Comparison of ENCODE assay signal across 15 cellular contexts in the genomic region with DNA sequence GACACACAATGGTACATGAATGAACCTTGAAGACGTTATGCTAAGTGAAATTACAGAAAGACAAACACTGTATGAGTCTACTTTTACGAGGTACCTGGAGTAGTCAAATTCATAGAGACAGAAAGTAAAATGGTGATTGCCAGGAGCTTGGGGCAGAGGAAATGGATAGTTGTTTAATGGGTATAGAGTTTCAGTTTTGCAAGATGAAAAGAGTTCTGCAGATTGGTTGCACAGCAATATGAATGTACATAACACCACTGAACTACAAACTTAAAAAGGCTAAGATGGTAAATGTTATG. TPM values are rescaled to one million over a fixed set of nuclear protein-coding genes. Genes with fewer than 3 reads are reported as not detected.
A peak's percentile ranks its signal among the peaks of the same experiment; 100 is the strongest.
DNase-seq lines count a peak whose midpoint lies in the region; ATAC-seq and TF ChIP-seq lines count a peak whose summit lies in the region.
"Had no signal": no experiment of that assay in that cellular context is flagged by ENCODE, and none has a peak within 500 bp of the region (broad histone marks: within the 10 kb centered on the region; RNA-seq: fewer than 3 reads in every experiment).

No MANE protein-coding gene starts in this region.

- H3K36me3 ChIP-seq in GM23338 (ENCODE audit: insufficient read depth): no peaks in the 10 kb centered on the region
- H3K36me3 ChIP-seq: adrenal gland had no signal

- 0 out of 2 replicates have a peak, but pooled peaks cover 4% of the 10 kb centered on the region for H3K9me2 ChIP-seq in GM23338 (ENCODE audit: insufficient read depth)

- peak overlapping the region; percentile 22 for H3K4me3 Mint-ChIP-seq in activated naive CD4-positive, alpha-beta T cell treated with anti-CD3 and anti-CD28 coated beads, Interleukin-2, amount 10 ng/mL, durations not matched to agents 7 days and 5 days
- H3K4me3 Mint-ChIP-seq in activated T-helper 17 cell treated with anti-CD3 and anti-CD28 coated beads, Interleukin-2, amount 50 U/mL, for 72 hours: peak overlapping the region; percentile 67
- peak overlapping the region; percentile 21 for H3K4me3 Mint-ChIP-seq in stimulated activated naive CD8-positive, alpha-beta T cell treated with anti-CD3 and anti-CD28 coated beads, Interleukin-15, Interleukin-2, amounts not matched to agents 100 ng/mL and 50 ng/mL, for 24 hours
- H3K4me3 Mint-ChIP-seq in GM23338: no peak overlapping the region
- H3K4me3 Mint-ChIP-seq: WTC11 had no signal

- H3K27me3 Mint-ChIP-seq in activated naive CD4-positive, alpha-beta T cell treated with anti-CD3 and anti-CD28 coated beads, Interleukin-2, amount 10 ng/mL, durations not matched to agents 7 days and 5 days: peaks cover 7% of the 10 kb centered on the region
- H3K27me3 Mint-ChIP-seq in activated T-helper 17 cell treated with anti-CD3 and anti-CD28 coated beads, Interleukin-2, amount 50 U/mL, for 72 hours: no peaks in the 10 kb centered on the region
- H3K27me3 Mint-ChIP-seq in stimulated activated naive CD8-positive, alpha-beta T cell treated with anti-CD3 and anti-CD28 coated beads, Interleukin-15, Interleukin-2, amounts not matched to agents 100 ng/mL and 50 ng/mL, for 24 hours: no peaks in the 10 kb centered on the region
- peaks cover 4% of the 10 kb centered on the region for H3K27me3 Mint-ChIP-seq in GM23338 (ENCODE audit: insufficient read depth, low read depth, poor library complexity)

- H3K9me3 Mint-ChIP-seq in activated naive CD4-positive, alpha-beta T cell treated with anti-CD3 and anti-CD28 coated beads, Interleukin-2, amount 10 ng/mL, durations not matched to agents 7 days and 5 days: peaks cover 21% of the 10 kb centered on the region
- H3K9me3 Mint-ChIP-seq in activated T-helper 17 cell treated with anti-CD3 and anti-CD28 coated beads, Interleukin-2, amount 50 U/mL, for 72 hours: no peaks in the 10 kb centered on the region
- H3K9me3 Mint-ChIP-seq in stimulated activated naive CD8-positive, alpha-beta T cell treated with anti-CD3 and anti-CD28 coated beads, Interleukin-15, Interleukin-2, amounts not matched to agents 100 ng/mL and 50 ng/mL, for 24 hours: peaks cover 14% of the 10 kb centered on the region
- peaks cover 19% of the 10 kb centered on the region; the same call in 2 of the 3 replicates for H3K9me3 Mint-ChIP-seq in GM23338

- no peak overlapping the region for H2AFZ ChIP-seq in GM23338

- no peaks in the 10 kb centered on the region for H3K27me3 ChIP-seq in GM23338 (ENCODE audit: insufficient read depth)
- H3K27me3 ChIP-seq: adrenal gland had no signal

- H3K4me1 Mint-ChIP-seq in activated naive CD4-positive, alpha-beta T cell treated with anti-CD3 and anti-CD28 coated beads, Interleukin-2, amount 10 ng/mL, durations not matched to agents 7 days and 5 days: peaks cover 54% of the 10 kb centered on the region
- peaks cover 24% of the 10 kb centered on the region for H3K4me1 Mint-ChIP-seq in activated T-helper 17 cell treated with anti-CD3 and anti-CD28 coated beads, Interleukin-2, amount 50 U/mL, for 72 hours
- H3K4me1 Mint-ChIP-seq in stimulated activated naive CD8-positive, alpha-beta T cell treated with anti-CD3 and anti-CD28 coated beads, Interleukin-15, Interleukin-2, amounts not matched to agents 100 ng/mL and 50 ng/mL, for 24 hours (ENCODE audit: low read depth): peaks cover 24% of the 10 kb centered on the region
- H3K4me1 Mint-ChIP-seq in GM23338: no peaks in the 10 kb centered on the region
- H3K4me1 Mint-ChIP-seq: WTC11 had no signal

- no peaks in the 10 kb centered on the region for H3K4me1 ChIP-seq in GM23338 (ENCODE audit: insufficient read depth)
- H3K4me1 ChIP-seq: adrenal gland had no signal

- no peaks in the 10 kb centered on the region for H4K20me1 ChIP-seq in GM23338 (replicated peaks; ENCODE audit: insufficient read depth)

- peak overlapping the region; percentile 86 for H3K27ac Mint-ChIP-seq in activated naive CD4-positive, alpha-beta T cell treated with anti-CD3 and anti-CD28 coated beads, Interleukin-2, amount 10 ng/mL, durations not matched to agents 7 days and 5 days
- peak overlapping the region; percentile 75 for H3K27ac Mint-ChIP-seq in activated T-helper 17 cell treated with anti-CD3 and anti-CD28 coated beads, Interleukin-2, amount 50 U/mL, for 72 hours
- peak overlapping the region; percentile 95 for H3K27ac Mint-ChIP-seq in stimulated activated naive CD8-positive, alpha-beta T cell treated with anti-CD3 and anti-CD28 coated beads, Interleukin-15, Interleukin-2, amounts not matched to agents 100 ng/mL and 50 ng/mL, for 24 hours
- H3K27ac Mint-ChIP-seq in GM23338: no peak overlapping the region
- H3K27ac Mint-ChIP-seq: WTC11 had no signal

- no peaks in the 10 kb centered on the region for H3K79me2 ChIP-seq in GM23338 (replicated peaks; ENCODE audit: insufficient read depth)

- peak; percentile 42 for ATAC-seq in HG03175 (IDR thresholded peaks at IDR 0.05; ENCODE audit: unreplicated experiment)
- peak; percentile 96 for ATAC-seq in activated T-helper 17 cell treated with anti-CD3 and anti-CD28 coated beads, Interleukin-2, amount 50 U/mL, for 72 hours (replicated peaks)
- no peak for ATAC-seq in GM23338
- ATAC-seq: SK-N-SH treated with all-trans-retinoic acid at 6 μM for 48 hours, WTC11 had no signal

- no peak overlapping the region for H3K4me3 ChIP-seq in GM23338
- H3K4me3 ChIP-seq: adrenal gland had no signal

- no peak for TF ChIP-seq CTCF in GM23338 (conservative IDR thresholded peaks at IDR 0.05; ENCODE audit: low read depth in 2 of 2)

- H3K36me3 Mint-ChIP-seq in activated naive CD4-positive, alpha-beta T cell treated with anti-CD3 and anti-CD28 coated beads, Interleukin-2, amount 10 ng/mL, durations not matched to agents 7 days and 5 days: peaks cover 15% of the 10 kb centered on the region
- H3K36me3 Mint-ChIP-seq in activated T-helper 17 cell treated with anti-CD3 and anti-CD28 coated beads, Interleukin-2, amount 50 U/mL, for 72 hours (ENCODE audit: low read depth): no peaks in the 10 kb centered on the region
- H3K36me3 Mint-ChIP-seq in stimulated activated naive CD8-positive, alpha-beta T cell treated with anti-CD3 and anti-CD28 coated beads, Interleukin-15, Interleukin-2, amounts not matched to agents 100 ng/mL and 50 ng/mL, for 24 hours (ENCODE audit: low read depth): peaks cover 4% of the 10 kb centered on the region
- no peaks in the 10 kb centered on the region for H3K36me3 Mint-ChIP-seq in GM23338 (ENCODE audit: low read depth)

- H3F3A ChIP-seq in GM23338 (replicated peaks; ENCODE audit: low read depth): no peaks in the 10 kb centered on the region

- CTCF ChIA-PET in activated naive CD4-positive, alpha-beta T cell treated with anti-CD3 and anti-CD28 coated beads, Interleukin-2, amount 10 ng/mL, durations not matched to agents 7 days and 5 days (lab: Charles Lee): interaction anchor here (0.5 to 4.9 kb wide), 7 partner anchors 10 to 183 kb away, joined by 3 to 20 read pairs (median 5); no protein-coding TSS in a partner anchor

- no peak overlapping the region for H3K4me2 ChIP-seq in GM23338

- DNase-seq in activated naive CD4-positive, alpha-beta T cell treated with anti-CD3 and anti-CD28 coated beads, Interleukin-2, amount 10 ng/mL, durations not matched to agents 7 days and 5 days: no peak
- no peak for DNase-seq in activated naive CD4-positive, alpha-beta T cell (lab: John Stamatoyannopoulos, UW)
- DNase-seq in GM23338 (ENCODE audit: low spot score) (no peak), NCI-H524 (lab: John Stamatoyannopoulos, UW) (no peak), substantia nigra (lab: John Stamatoyannopoulos, UW) (no peak)
- DNase-seq: NCI-H1436 had no signal

- H3K27ac ChIP-seq in GM23338 (ENCODE audit: low read depth): no peak overlapping the region
- no peak overlapping the region for H3K27ac ChIP-seq in substantia nigra (ENCODE audit: low read depth, low read length, poor library complexity, severe bottlenecking)
- H3K27ac ChIP-seq: adrenal gland had no signal

TF ChIP-seq in GM23338, 12 proteins besides CTCF, POLR2A, EP300 and RAD21 (continues in another document):
- TF ChIP-seq, protein P1, sequence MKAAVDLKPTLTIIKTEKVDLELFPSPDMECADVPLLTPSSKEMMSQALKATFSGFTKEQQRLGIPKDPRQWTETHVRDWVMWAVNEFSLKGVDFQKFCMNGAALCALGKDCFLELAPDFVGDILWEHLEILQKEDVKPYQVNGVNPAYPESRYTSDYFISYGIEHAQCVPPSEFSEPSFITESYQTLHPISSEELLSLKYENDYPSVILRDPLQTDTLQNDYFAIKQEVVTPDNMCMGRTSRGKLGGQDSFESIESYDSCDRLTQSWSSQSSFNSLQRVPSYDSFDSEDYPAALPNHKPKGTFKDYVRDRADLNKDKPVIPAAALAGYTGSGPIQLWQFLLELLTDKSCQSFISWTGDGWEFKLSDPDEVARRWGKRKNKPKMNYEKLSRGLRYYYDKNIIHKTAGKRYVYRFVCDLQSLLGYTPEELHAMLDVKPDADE (IDR thresholded peaks at IDR 0.05): no peak
- TF ChIP-seq ZNF331 (CRISPR knock-in tag; IDR thresholded peaks at IDR 0.05; ENCODE audit: low read depth) (no peak), STAT1 (IDR thresholded peaks at IDR 0.05; ENCODE audit: unreplicated experiment) (no peak), CREB1 (CRISPR knock-in tag; IDR thresholded peaks at IDR 0.05; ENCODE audit: low read depth) (no peak), EZH2 (IDR thresholded peaks at IDR 0.05; ENCODE audit: low read depth, unreplicated experiment) (no peak), NANOG (IDR thresholded peaks at IDR 0.05; ENCODE audit: borderline replicate concordance) (no peak), POLR2AphosphoS5 (IDR thresholded peaks at IDR 0.05; ENCODE audit: low read depth) (no peak), JUNB (IDR thresholded peaks at IDR 0.05; ENCODE audit: unreplicated experiment) (no peak), ZNF114 (CRISPR knock-in tag; IDR thresholded peaks at IDR 0.05) (no peak), EZH2phosphoT487 (IDR thresholded peaks at IDR 0.05; ENCODE audit: unreplicated experiment) (no peak)

RNA-seq across cellular contexts. Expression of a gene that starts 8.6 kb away (rescaled TPM):
- 10 to 100 TPM; 76.0 to 87.7 TPM for total RNA-seq in activated T-helper 17 cell treated with anti-CD3 and anti-CD28 coated beads, Interleukin-2, amount 50 U/mL, for 72 hours
- total RNA-seq in GM23338 (2014; rRNA removed; shearing (Covaris generic)): 9.2 and 16.4 TPM in 2 replicates
- 3.7 and 3.8 TPM in 2 replicates for polyA plus RNA-seq in GM23338 (2016; fragmentation: Nextera tagmentation; extraction: Ambion mirVana)
- total RNA-seq: dermis microvascular lymphatic vessel endothelial cell, lung microvascular endothelial cell, osteocyte had no signal
